Comparison of ENCODE assay signal across 8 cellular contexts in genomic region chr4:165259776-165260175, GRCh38. TPM values are rescaled to one million over a fixed set of nuclear protein-coding genes. Genes with fewer than 3 reads are reported as not detected.
DNase-seq lines count a peak whose midpoint lies in the region; ATAC-seq, FAIRE-seq and TF ChIP-seq lines count a peak whose summit lies in the region.
"Not testable (repeated sequence)": the region's sequence is repeated elsewhere in the genome, so short reads cannot be mapped to it uniquely, and the experiment has no call there.

No MANE protein-coding gene starts in this region.

- not testable (repeated sequence) for H3F3A ChIP-seq in Loucy (ENCODE audit: low read depth)

- H3K4me1 ChIP-seq in CD4-positive, CD25-positive, alpha-beta regulatory T cell (ENCODE audit: control insufficient read depth, insufficient read depth, low read length, poor library complexity, severe bottlenecking): peaks cover 26% of the 10 kb centered on the region
- H3K4me1 ChIP-seq in Loucy (ENCODE audit: insufficient read depth, low read length, poor library complexity, severe bottlenecking): peaks cover 25% of the 10 kb centered on the region
- peaks cover 0 to 53% of the 10 kb centered on the region in 2 donors for H3K4me1 ChIP-seq in naive thymus-derived CD4-positive, alpha-beta T cell (ENCODE audit: control insufficient read depth in 2 of 2, insufficient read depth in 2 of 2, low read length in 2 of 2)

- H3K27ac ChIP-seq in CD4-positive, CD25-positive, alpha-beta regulatory T cell (ENCODE audit: insufficient read depth, low read length, poor library complexity, severe bottlenecking): peak overlapping the region; percentile 19
- H3K27ac ChIP-seq in naive thymus-derived CD4-positive, alpha-beta T cell (ENCODE audit: low read depth, low read length): peak overlapping the region; percentile 21

- POLR2A ChIA-PET in naive thymus-derived CD4-positive, alpha-beta T cell (lab: Charles Lee): not testable (repeated sequence)

- not testable (repeated sequence) for H3K36me3 Mint-ChIP-seq in CD4-positive, CD25-positive, alpha-beta regulatory T cell
- H3K36me3 Mint-ChIP-seq in activated CD4-positive, alpha-beta T cell treated with anti-CD3 and anti-CD28 coated beads, Interleukin-2, amount 10 ng/mL, durations not matched to agents 24 days and 14 days (ENCODE audit: low read depth): peaks cover 23% of the 10 kb centered on the region
- peaks cover 29% of the 10 kb centered on the region for H3K36me3 Mint-ChIP-seq in activated T-helper 2 cell treated with anti-CD3 and anti-CD28 coated beads, Interferon-gamma antibody, Interleukin-2, Interleukin-4, amounts not matched to agents 10 μg/mL and 5 μg/mL and 100 μg/mL, durations not matched to agents 14 hours and 24 hours and 36 hours (ENCODE audit: low read depth)
- H3K36me3 Mint-ChIP-seq in naive thymus-derived CD4-positive, alpha-beta T cell: peaks cover 0 to 21% (median 0%) of the 10 kb centered on the region in 5 donors

- CTCF ChIA-PET in naive thymus-derived CD4-positive, alpha-beta T cell (lab: Charles Lee): not testable (repeated sequence)

- peak overlapping the region; percentile 23 for H3K4me2 ChIP-seq in Loucy (ENCODE audit: low read depth, low read length, poor library complexity, severe bottlenecking)

- peaks cover 28 to 61% (median 44%) of the 10 kb centered on the region in 4 donors for H3K4me1 Mint-ChIP-seq in CD4-positive, CD25-positive, alpha-beta regulatory T cell
- H3K4me1 Mint-ChIP-seq in activated CD4-positive, alpha-beta T cell treated with anti-CD3 and anti-CD28 coated beads, Interleukin-2, amount 10 ng/mL, durations not matched to agents 24 days and 14 days: peaks cover 46% of the 10 kb centered on the region
- H3K4me1 Mint-ChIP-seq in activated T-helper 2 cell treated with anti-CD3 and anti-CD28 coated beads, Interferon-gamma antibody, Interleukin-2, Interleukin-4, amounts not matched to agents 10 μg/mL and 5 μg/mL and 100 μg/mL, durations not matched to agents 14 hours and 24 hours and 36 hours (ENCODE audit: low read depth): peaks cover 45% of the 10 kb centered on the region
- peaks cover 33 to 76% (median 66%) of the 10 kb centered on the region in 7 donors for H3K4me1 Mint-ChIP-seq in naive thymus-derived CD4-positive, alpha-beta T cell

- not testable (repeated sequence) for H3K9ac ChIP-seq in Loucy (ENCODE audit: low read depth, low read length, poor library complexity, severe bottlenecking)

- not testable (repeated sequence) for TF ChIP-seq CTCF in Loucy (conservative IDR thresholded peaks at IDR 0.05; ENCODE audit: low read length); bronchial epithelial cell (IDR thresholded peaks at IDR 0.05; ENCODE audit: insufficient read depth, low read length, severe bottlenecking)

- peak in 2 of 3 donors; percentile 32 to 58 for DNase-seq in CD4-positive, CD25-positive, alpha-beta regulatory T cell
- not testable (repeated sequence) for DNase-seq in GM12892 (ENCODE audit: insufficient read length); activated T-helper 2 cell treated with anti-CD3 and anti-CD28 coated beads, Interferon-gamma antibody, Interleukin-2, Interleukin-4, amounts not matched to agents 10 μg/mL and 5 μg/mL and 100 μg/mL, durations not matched to agents 14 hours and 24 hours and 36 hours (ENCODE audit: low spot score); bronchial epithelial cell (ENCODE audit: low read depth)
- peak; percentile 14 for DNase-seq in OCI-M1 (lab: John Stamatoyannopoulos, UW)
- peak; percentile 75 for DNase-seq in activated CD4-positive, alpha-beta T cell treated with anti-CD3 and anti-CD28 coated beads, Interleukin-2, amount 10 ng/mL, durations not matched to agents 24 days and 14 days
- DNase-seq in naive thymus-derived CD4-positive, alpha-beta T cell: peak in 7 of 9 donors; percentile 10 to 60 (median 45)

- intact Hi-C loops in activated CD4-positive, alpha-beta T cell treated with anti-CD3 and anti-CD28 coated beads, Interleukin-2, amount 10 ng/mL, durations not matched to agents 24 days and 14 days (cut with micrococcal nuclease): loop anchor here (5.0 to 10.0 kb wide), 4 partner anchors 43 to 125 kb away; partner anchors contain the start of genes KLHL2 and MSMO1
- intact Hi-C loops in activated T-helper 2 cell treated with anti-CD3 and anti-CD28 coated beads, Interferon-gamma antibody, Interleukin-2, Interleukin-4, amounts not matched to agents 10 μg/mL and 5 μg/mL and 100 μg/mL, durations not matched to agents 14 hours and 24 hours and 36 hours (cut with micrococcal nuclease): loop anchor here (5.0 kb wide), 1 partner anchor 52 kb away; the partner anchor contains the start of gene KLHL2
- intact Hi-C loops in naive thymus-derived CD4-positive, alpha-beta T cell (cut with micrococcal nuclease): loop anchor here (1.0 to 10.0 kb wide), 6 partner anchors 43 to 205 kb away; partner anchors contain the start of genes TMEM192 (in 2 of the 2), KLHL2 (in 1 of the 2) and MSMO1 (in 1 of the 2)

- not testable (repeated sequence) for H4K20me1 ChIP-seq in Loucy (ENCODE audit: insufficient read depth, low read length, poor library complexity, severe bottlenecking)

- not testable (repeated sequence) for H3K27me3 ChIP-seq in CD4-positive, CD25-positive, alpha-beta regulatory T cell (ENCODE audit: control insufficient read depth, insufficient read depth, low read length); Loucy (ENCODE audit: insufficient read depth, low read length, poor library complexity, severe bottlenecking); bronchial epithelial cell (ENCODE audit: control insufficient read depth, insufficient read depth, low read length); naive thymus-derived CD4-positive, alpha-beta T cell (ENCODE audit: control insufficient read depth in 2 of 2, insufficient read depth in 2 of 2, low read length in 2 of 2)

- not testable (repeated sequence) for ATAC-seq in CD4-positive, CD25-positive, alpha-beta regulatory T cell (ENCODE audit: low read depth in 2 of 2); naive thymus-derived CD4-positive, alpha-beta T cell

- not testable (repeated sequence) for TF ChIP-seq POLR2A in GM12892 (IDR thresholded peaks at IDR 0.05; ENCODE audit: low read depth, low read length)

- H3K27me3 Mint-ChIP-seq in CD4-positive, CD25-positive, alpha-beta regulatory T cell; activated CD4-positive, alpha-beta T cell treated with anti-CD3 and anti-CD28 coated beads, Interleukin-2, amount 10 ng/mL, durations not matched to agents 24 days and 14 days; activated T-helper 2 cell treated with anti-CD3 and anti-CD28 coated beads, Interferon-gamma antibody, Interleukin-2, Interleukin-4, amounts not matched to agents 10 μg/mL and 5 μg/mL and 100 μg/mL, durations not matched to agents 14 hours and 24 hours and 36 hours (ENCODE audit: low read depth); naive thymus-derived CD4-positive, alpha-beta T cell: not testable (repeated sequence)

- H3K79me2 ChIP-seq in Loucy (ENCODE audit: insufficient read depth, low read length): not testable (repeated sequence)

- FAIRE-seq in GM12892 (lab: Jason Lieb, UNC): peak; percentile 40
- FAIRE-seq in bronchial epithelial cell (lab: Jason Lieb, UNC): peak; percentile 83

- H3K4me3 Mint-ChIP-seq in CD4-positive, CD25-positive, alpha-beta regulatory T cell: peak overlapping the region; percentile 34 to 77 (median 50)
- peak overlapping the region; percentile 10 for H3K4me3 Mint-ChIP-seq in activated CD4-positive, alpha-beta T cell treated with anti-CD3 and anti-CD28 coated beads, Interleukin-2, amount 10 ng/mL, durations not matched to agents 24 days and 14 days
- not testable (repeated sequence) for H3K4me3 Mint-ChIP-seq in activated T-helper 2 cell treated with anti-CD3 and anti-CD28 coated beads, Interferon-gamma antibody, Interleukin-2, Interleukin-4, amounts not matched to agents 10 μg/mL and 5 μg/mL and 100 μg/mL, durations not matched to agents 14 hours and 24 hours and 36 hours (ENCODE audit: low read depth)
- peak overlapping the region in 9 of 10 donors; percentile 47 to 83 (median 64) for H3K4me3 Mint-ChIP-seq in naive thymus-derived CD4-positive, alpha-beta T cell

- peak overlapping the region; percentile 75 to 86 (median 85) for H3K27ac Mint-ChIP-seq in CD4-positive, CD25-positive, alpha-beta regulatory T cell
- H3K27ac Mint-ChIP-seq in activated CD4-positive, alpha-beta T cell treated with anti-CD3 and anti-CD28 coated beads, Interleukin-2, amount 10 ng/mL, durations not matched to agents 24 days and 14 days: peak overlapping the region; percentile 14
- peak overlapping the region; percentile 47 for H3K27ac Mint-ChIP-seq in activated T-helper 2 cell treated with anti-CD3 and anti-CD28 coated beads, Interferon-gamma antibody, Interleukin-2, Interleukin-4, amounts not matched to agents 10 μg/mL and 5 μg/mL and 100 μg/mL, durations not matched to agents 14 hours and 24 hours and 36 hours
- H3K27ac Mint-ChIP-seq in naive thymus-derived CD4-positive, alpha-beta T cell: peak overlapping the region in 8 of 9 donors; percentile 70 to 88 (median 84)

- not testable (repeated sequence) for H3K9me2 ChIP-seq in Loucy (replicated peaks; ENCODE audit: low read depth, low read length)

- H3K36me3 ChIP-seq in CD4-positive, CD25-positive, alpha-beta regulatory T cell (ENCODE audit: control insufficient read depth, insufficient read depth, low read length); Loucy (ENCODE audit: insufficient read depth, low read length); bronchial epithelial cell (ENCODE audit: control insufficient read depth, insufficient read depth, low read length); naive thymus-derived CD4-positive, alpha-beta T cell (ENCODE audit: control insufficient read depth in 2 of 3, insufficient read depth in 3 of 3, low read length in 3 of 3): not testable (repeated sequence)

- H3K4me3 ChIP-seq in CD4-positive, CD25-positive, alpha-beta regulatory T cell (ENCODE audit: low read depth, low read length): peak overlapping the region; percentile 44
- H3K4me3 ChIP-seq in Loucy (ENCODE audit: low read length, poor library complexity, severe bottlenecking); bronchial epithelial cell (ENCODE audit: low read depth, low read length); naive thymus-derived CD4-positive, alpha-beta T cell (ENCODE audit: low read length): not testable (repeated sequence)

- not testable (repeated sequence) for H3K9me3 Mint-ChIP-seq in CD4-positive, CD25-positive, alpha-beta regulatory T cell; activated CD4-positive, alpha-beta T cell treated with anti-CD3 and anti-CD28 coated beads, Interleukin-2, amount 10 ng/mL, durations not matched to agents 24 days and 14 days; activated T-helper 2 cell treated with anti-CD3 and anti-CD28 coated beads, Interferon-gamma antibody, Interleukin-2, Interleukin-4, amounts not matched to agents 10 μg/mL and 5 μg/mL and 100 μg/mL, durations not matched to agents 14 hours and 24 hours and 36 hours; naive thymus-derived CD4-positive, alpha-beta T cell

- not testable (repeated sequence) for H3K9me3 ChIP-seq in CD4-positive, CD25-positive, alpha-beta regulatory T cell (ENCODE audit: control insufficient read depth in 2 of 2, low read length in 2 of 2); Loucy (ENCODE audit: insufficient read depth, low read depth, low read length); naive thymus-derived CD4-positive, alpha-beta T cell (ENCODE audit: control insufficient read depth in 2 of 3, low read length in 3 of 3)

- not testable (repeated sequence) for H2AFZ ChIP-seq in Loucy (ENCODE audit: low read length)

RNA-seq across cellular contexts. Expression of gene KLHL2, which starts 52.4 kb away (rescaled TPM):
- total RNA-seq in CD4-positive, CD25-positive, alpha-beta regulatory T cell: 31.2 TPM
- 10 to 100 TPM in 2 of 4 donors, 1 to 10 TPM in 2; 7.1 to 18.7 (median 9.6) TPM for polyA plus RNA-seq in CD4-positive, CD25-positive, alpha-beta regulatory T cell
- 19.3 TPM for polyA plus RNA-seq in GM12892 (2012; ENCODE audit: missing spikeins)
- 39.5 and 42.7 TPM in 2 replicates for total RNA-seq in activated CD4-positive, alpha-beta T cell treated with anti-CD3 and anti-CD28 coated beads, Interleukin-2, amount 10 ng/mL, durations not matched to agents 24 days and 14 days
- 30.3 and 32.3 TPM in 2 replicates for total RNA-seq in activated T-helper 2 cell treated with anti-CD3 and anti-CD28 coated beads, Interferon-gamma antibody, Interleukin-2, Interleukin-4, amounts not matched to agents 10 μg/mL and 5 μg/mL and 100 μg/mL, durations not matched to agents 14 hours and 24 hours and 36 hours
- 49.2 and 52.6 TPM in 2 replicates for total RNA-seq in bronchial epithelial cell
- 10 to 100 TPM; 26.9 to 39.9 (median 27.9) TPM for total RNA-seq in naive thymus-derived CD4-positive, alpha-beta T cell
- 1 to 10 TPM; 4.8 to 7.4 TPM for polyA plus RNA-seq in naive thymus-derived CD4-positive, alpha-beta T cell

Comparison
In these comparisons a context has a peak if more than half of its experiments do, and no peak if none do; other contexts are left out.
1. H3K27ac Mint-ChIP-seq: peak in every context shown above with its lines; median percentile 85 in CD4-positive, CD25-positive, alpha-beta regulatory T cell; 84 in naive thymus-derived CD4-positive, alpha-beta T cell; 47 in activated T-helper 2 cell treated with anti-CD3 and anti-CD28 coated beads, Interferon-gamma antibody, Interleukin-2, Interleukin-4, amounts not matched to agents 10 μg/mL and 5 μg/mL and 100 μg/mL, durations not matched to agents 14 hours and 24 hours and 36 hours; 14 in activated CD4-positive, alpha-beta T cell treated with anti-CD3 and anti-CD28 coated beads, Interleukin-2, amount 10 ng/mL, durations not matched to agents 24 days and 14 days.